In the genomic region with DNA sequence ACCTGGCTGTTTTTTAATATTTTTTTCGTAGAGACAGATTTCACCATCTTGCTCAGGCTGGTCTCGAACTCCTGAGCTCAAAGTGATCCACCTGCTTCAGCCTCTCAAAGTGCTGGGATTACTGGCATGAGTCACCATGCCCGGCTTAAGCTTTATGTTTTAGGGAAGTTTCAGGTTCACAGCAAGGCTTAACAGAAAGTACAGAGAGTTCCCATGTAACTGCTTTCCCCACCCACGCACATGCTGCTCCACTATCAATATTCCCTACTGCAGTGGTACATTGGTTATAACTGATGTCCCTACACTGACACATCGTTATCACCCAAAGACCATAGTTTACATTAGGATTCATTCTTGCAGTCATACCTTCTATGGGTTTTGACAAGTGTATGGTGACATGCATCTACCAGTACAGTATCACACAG, we compare ENCODE assay signal across 29 cellular contexts.
A peak's percentile ranks its signal among the peaks of the same experiment; 100 is the strongest.
DNase-seq lines count a peak whose midpoint lies in the region; ATAC-seq, FAIRE-seq and TF ChIP-seq lines count a peak whose summit lies in the region.
"Had no signal": no experiment of that assay in that cellular context is flagged by ENCODE, and none has a peak within 500 bp of the region (broad histone marks: within the 10 kb centered on the region; RNA-seq: fewer than 3 reads in every experiment).

No MANE protein-coding gene starts in this region.

- DNase-seq in GM18507 (ENCODE audit: extremely low spot score, insufficient read length, low read depth) (no peak), MV-4-11 (lab: John Stamatoyannopoulos, UW) (peak; percentile 47), choroid plexus epithelial cell (ENCODE audit: low read depth) (peak; percentile 42), right cardiac atrium (no peak)
- DNase-seq in stimulated activated CD4-positive, alpha-beta T cell treated with anti-CD3 and anti-CD28 coated beads, Interleukin-2, amount 100 ng/mL, for 48 hours, result no peak
- DNase-seq: activated CD4-positive, alpha-beta T cell treated with anti-CD3 and anti-CD28 coated beads, Interleukin-2, amount 10 ng/mL, durations not matched to agents 24 days and 14 days; activated CD8-positive, alpha-beta memory T cell treated with anti-CD3 and anti-CD28 coated beads for 24 hours; activated effector memory CD4-positive, alpha-beta T cell treated with Interleukin-2 at 50 U/mL for 16 hours; activated naive CD8-positive, alpha-beta T cell treated with anti-CD3 and anti-CD28 coated beads for 36 hours; CD4-positive, CD25-positive, alpha-beta regulatory T cell; DMS79 treated with DMSO at 0.1 percent for 48 hours; foreskin keratinocyte; GOT3; heart left ventricle; kidney glomerular epithelial cell; naive thymus-derived CD8-positive, alpha-beta T cell; NCI-H1092; NCI-H1694 treated with DMSO at 0.1 percent for 48 hours; NCI-H510A; WERI-Rb-1 had no signal

- FAIRE-seq in GM18507 (lab: Jason Lieb, UNC), result peak; percentile 84

- H3K9me3 ChIP-seq in right cardiac atrium (ENCODE audit: control insufficient read depth, low read length), result no peaks in the 10 kb centered on the region
- H3K9me3 ChIP-seq: A549, heart left ventricle, thoracic aorta, uterus had no signal

- H3K27ac Mint-ChIP-seq in nephron, result peak overlapping the region; percentile 25 to 50 (median 36)
- H3K27ac Mint-ChIP-seq: activated CD4-positive, alpha-beta T cell treated with anti-CD3 and anti-CD28 coated beads, Interleukin-2, amount 10 ng/mL, durations not matched to agents 24 days and 14 days; activated naive CD8-positive, alpha-beta T cell treated with anti-CD3 and anti-CD28 coated beads for 36 hours; CD4-positive, CD25-positive, alpha-beta regulatory T cell; stimulated activated naive CD8-positive, alpha-beta T cell treated with anti-CD3 and anti-CD28 coated beads, Interleukin-15, Interleukin-2, amounts not matched to agents 100 ng/mL and 50 ng/mL, for 24 hours had no signal

- H3K36me3 Mint-ChIP-seq in nephron (ENCODE audit: low read depth), result no peaks in the 10 kb centered on the region
- H3K36me3 Mint-ChIP-seq: activated naive CD8-positive, alpha-beta T cell treated with anti-CD3 and anti-CD28 coated beads for 36 hours; CD4-positive, CD25-positive, alpha-beta regulatory T cell; naive thymus-derived CD8-positive, alpha-beta T cell had no signal

- no peaks in the 10 kb centered on the region for H3K4me1 ChIP-seq in right cardiac atrium (ENCODE audit: control insufficient read depth, insufficient read depth, low read length)
- H3K4me1 ChIP-seq: A549, uterus had no signal

- ATAC-seq in HG02642 (IDR thresholded peaks at IDR 0.05; ENCODE audit: poor library complexity, unreplicated experiment) (no peak), GM18867 (IDR thresholded peaks at IDR 0.05; ENCODE audit: unreplicated experiment) (no peak), right cardiac atrium (no peak)
- ATAC-seq: A549; foreskin keratinocyte; heart left ventricle; naive thymus-derived CD8-positive, alpha-beta T cell had no signal

- peaks cover 2% of the 10 kb centered on the region for H3K9me3 Mint-ChIP-seq in nephron
- H3K9me3 Mint-ChIP-seq: activated CD4-positive, alpha-beta T cell treated with anti-CD3 and anti-CD28 coated beads, Interleukin-2, amount 10 ng/mL, durations not matched to agents 24 days and 14 days; activated naive CD8-positive, alpha-beta T cell treated with anti-CD3 and anti-CD28 coated beads for 36 hours; naive thymus-derived CD8-positive, alpha-beta T cell; stimulated activated naive CD8-positive, alpha-beta T cell treated with anti-CD3 and anti-CD28 coated beads, Interleukin-15, Interleukin-2, amounts not matched to agents 100 ng/mL and 50 ng/mL, for 24 hours had no signal

- no peaks in the 10 kb centered on the region for H3K27me3 ChIP-seq in right cardiac atrium (ENCODE audit: control insufficient read depth, insufficient read depth)
- H3K27me3 ChIP-seq: foreskin keratinocyte, uterus had no signal

- no peaks in the 10 kb centered on the region for H3K27me3 Mint-ChIP-seq in nephron (ENCODE audit: low read depth)
- H3K27me3 Mint-ChIP-seq: activated naive CD8-positive, alpha-beta T cell treated with anti-CD3 and anti-CD28 coated beads for 36 hours; CD4-positive, CD25-positive, alpha-beta regulatory T cell; naive thymus-derived CD8-positive, alpha-beta T cell; stimulated activated naive CD8-positive, alpha-beta T cell treated with anti-CD3 and anti-CD28 coated beads, Interleukin-15, Interleukin-2, amounts not matched to agents 100 ng/mL and 50 ng/mL, for 24 hours had no signal

- intact Hi-C loops in right cardiac atrium (cut with DNase I), result no loop called here

- peaks cover 32% of the 10 kb centered on the region for H3K4me1 Mint-ChIP-seq in nephron

- H3K4me3 ChIP-seq in choroid plexus epithelial cell (ENCODE audit: low read depth, low read length), result no peak overlapping the region
- H3K4me3 ChIP-seq in right cardiac atrium (ENCODE audit: low read length), result no peak overlapping the region
- H3K4me3 ChIP-seq: A549, heart left ventricle, smooth muscle cell, thoracic aorta, uterus had no signal

- H3K4me3 Mint-ChIP-seq in nephron, result no peak overlapping the region
- H3K4me3 Mint-ChIP-seq: activated CD4-positive, alpha-beta T cell treated with anti-CD3 and anti-CD28 coated beads, Interleukin-2, amount 10 ng/mL, durations not matched to agents 24 days and 14 days; activated naive CD8-positive, alpha-beta T cell treated with anti-CD3 and anti-CD28 coated beads for 36 hours; CD4-positive, CD25-positive, alpha-beta regulatory T cell; naive thymus-derived CD8-positive, alpha-beta T cell; stimulated activated naive CD8-positive, alpha-beta T cell treated with anti-CD3 and anti-CD28 coated beads, Interleukin-15, Interleukin-2, amounts not matched to agents 100 ng/mL and 50 ng/mL, for 24 hours had no signal

- no peak for TF ChIP-seq CTCF in choroid plexus epithelial cell (conservative IDR thresholded peaks at IDR 0.05; ENCODE audit: low read depth, low read length)
- TF ChIP-seq CTCF in nephron (IDR thresholded peaks at IDR 0.05; ENCODE audit: unreplicated experiment in 3 of 3), result no peak

- 81% methylated on average over 5 of the region's 5 CpGs for WGBS in right cardiac atrium

- no peak overlapping the region for H3K27ac ChIP-seq in right cardiac atrium (ENCODE audit: low read length)
- H3K27ac ChIP-seq: A549, foreskin keratinocyte, heart left ventricle, HL-60, thoracic aorta, uterus, WERI-Rb-1 had no signal

Comparison
In these comparisons a context has a peak if more than half of its experiments do, and no peak if none do; other contexts are left out.
1. DNase-seq: peak in MV-4-11 (single experiment) and choroid plexus epithelial cell (single experiment); none in GM18507 (single experiment), stimulated activated CD4-positive, alpha-beta T cell treated with anti-CD3 and anti-CD28 coated beads, Interleukin-2, amount 100 ng/mL, for 48 hours (0 of 2) and right cardiac atrium (0 of 3).